In genomic region chr19:4638828-4639530, GRCh38 we compare ENCODE assay signal across 8 cellular contexts. TPM values are rescaled to one million over a fixed set of nuclear protein-coding genes. Genes with fewer than 3 reads are reported as not detected.
A peak's percentile ranks its signal among the peaks of the same experiment; 100 is the strongest.
DNase-seq lines count a peak whose midpoint lies in the region; ATAC-seq and TF ChIP-seq lines count a peak whose summit lies in the region.

Gene TNFAIP8L1, plus strand, starts transcription at chr19:4639516. Its CDS starts 12,354 bp downstream, at chr19:4651870.

- H3K36me3 Mint-ChIP-seq in activated naive CD4-positive, alpha-beta T cell treated with anti-CD3 and anti-CD28 coated beads, Interleukin-2, amount 50 U/mL, for 24 hours = no peaks in the 10 kb centered on the region

- H3K27me3 Mint-ChIP-seq in activated naive CD4-positive, alpha-beta T cell treated with anti-CD3 and anti-CD28 coated beads, Interleukin-2, amount 50 U/mL, for 24 hours = no peaks in the 10 kb centered on the region

- TF ChIP-seq CTCF in omental fat pad (IDR thresholded peaks at IDR 0.05) = no peak

- ATAC-seq in HG02588 (IDR thresholded peaks at IDR 0.05; ENCODE audit: unreplicated experiment) (peak; percentile 75), SK-N-SH treated with all-trans-retinoic acid at 6 μM for 48 hours (peak; percentile 71), omental fat pad (ENCODE audit: low FRiP score) (peak; percentile 96)

- H3K9me3 Mint-ChIP-seq in activated naive CD4-positive, alpha-beta T cell treated with anti-CD3 and anti-CD28 coated beads, Interleukin-2, amount 50 U/mL, for 24 hours = no peaks in the 10 kb centered on the region

- H3K27ac ChIP-seq in temporal lobe (ENCODE audit: low read depth, low read length) = peak within 1 kb of the TSS; percentile 32

- H3K4me3 Mint-ChIP-seq in activated naive CD4-positive, alpha-beta T cell treated with anti-CD3 and anti-CD28 coated beads, Interleukin-2, amount 50 U/mL, for 24 hours = peak within 1 kb of the TSS; percentile 94

- H3K27ac Mint-ChIP-seq in activated naive CD4-positive, alpha-beta T cell treated with anti-CD3 and anti-CD28 coated beads, Interleukin-2, amount 50 U/mL, for 24 hours = peak within 1 kb of the TSS; percentile 96

- H3K4me1 Mint-ChIP-seq in activated naive CD4-positive, alpha-beta T cell treated with anti-CD3 and anti-CD28 coated beads, Interleukin-2, amount 50 U/mL, for 24 hours = peaks cover 31% of the 10 kb centered on the region

- DNase-seq in GM04504 (ENCODE audit: low read depth) (peak; percentile 85), NCI-H1092 (lab: John Stamatoyannopoulos, UW) (peak; percentile 96), glomerular endothelial cell (ENCODE audit: extremely low read depth, low read depth, low spot score) (no peak), omental fat pad (ENCODE audit: low spot score) (peak; percentile 97)

TF ChIP-seq in SK-N-SH treated with all-trans-retinoic acid at 6 μM for 48 hours, 23 proteins besides CTCF, POLR2A, EP300 and RAD21:
- TF ChIP-seq, protein P1, sequence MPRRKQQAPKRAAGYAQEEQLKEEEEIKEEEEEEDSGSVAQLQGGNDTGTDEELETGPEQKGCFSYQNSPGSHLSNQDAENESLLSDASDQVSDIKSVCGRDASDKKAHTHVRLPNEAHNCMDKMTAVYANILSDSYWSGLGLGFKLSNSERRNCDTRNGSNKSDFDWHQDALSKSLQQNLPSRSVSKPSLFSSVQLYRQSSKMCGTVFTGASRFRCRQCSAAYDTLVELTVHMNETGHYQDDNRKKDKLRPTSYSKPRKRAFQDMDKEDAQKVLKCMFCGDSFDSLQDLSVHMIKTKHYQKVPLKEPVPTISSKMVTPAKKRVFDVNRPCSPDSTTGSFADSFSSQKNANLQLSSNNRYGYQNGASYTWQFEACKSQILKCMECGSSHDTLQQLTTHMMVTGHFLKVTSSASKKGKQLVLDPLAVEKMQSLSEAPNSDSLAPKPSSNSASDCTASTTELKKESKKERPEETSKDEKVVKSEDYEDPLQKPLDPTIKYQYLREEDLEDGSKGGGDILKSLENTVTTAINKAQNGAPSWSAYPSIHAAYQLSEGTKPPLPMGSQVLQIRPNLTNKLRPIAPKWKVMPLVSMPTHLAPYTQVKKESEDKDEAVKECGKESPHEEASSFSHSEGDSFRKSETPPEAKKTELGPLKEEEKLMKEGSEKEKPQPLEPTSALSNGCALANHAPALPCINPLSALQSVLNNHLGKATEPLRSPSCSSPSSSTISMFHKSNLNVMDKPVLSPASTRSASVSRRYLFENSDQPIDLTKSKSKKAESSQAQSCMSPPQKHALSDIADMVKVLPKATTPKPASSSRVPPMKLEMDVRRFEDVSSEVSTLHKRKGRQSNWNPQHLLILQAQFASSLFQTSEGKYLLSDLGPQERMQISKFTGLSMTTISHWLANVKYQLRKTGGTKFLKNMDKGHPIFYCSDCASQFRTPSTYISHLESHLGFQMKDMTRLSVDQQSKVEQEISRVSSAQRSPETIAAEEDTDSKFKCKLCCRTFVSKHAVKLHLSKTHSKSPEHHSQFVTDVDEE (CRISPR knock-in tag; IDR thresholded peaks at IDR 0.05) = no peak
- TF ChIP-seq ZC3H10 (CRISPR knock-in tag; IDR thresholded peaks at IDR 0.05) (no peak), ISL1 (CRISPR knock-in tag; IDR thresholded peaks at IDR 0.05) (no peak), GLIS3 (CRISPR knock-in tag; IDR thresholded peaks at IDR 0.05) (no peak)

RNA-seq across cellular contexts. Expression of gene TNFAIP8L1, which starts in this region (rescaled TPM):
- total RNA-seq in glomerular endothelial cell (63.7 and 136 TPM in 2 replicates), omental fat pad (1 to 10 TPM; 1.8 to 6.3 (median 3.1) TPM), temporal lobe (4.7 TPM)
